ENCODE assay signal across 22 cellular contexts in the genomic region with DNA sequence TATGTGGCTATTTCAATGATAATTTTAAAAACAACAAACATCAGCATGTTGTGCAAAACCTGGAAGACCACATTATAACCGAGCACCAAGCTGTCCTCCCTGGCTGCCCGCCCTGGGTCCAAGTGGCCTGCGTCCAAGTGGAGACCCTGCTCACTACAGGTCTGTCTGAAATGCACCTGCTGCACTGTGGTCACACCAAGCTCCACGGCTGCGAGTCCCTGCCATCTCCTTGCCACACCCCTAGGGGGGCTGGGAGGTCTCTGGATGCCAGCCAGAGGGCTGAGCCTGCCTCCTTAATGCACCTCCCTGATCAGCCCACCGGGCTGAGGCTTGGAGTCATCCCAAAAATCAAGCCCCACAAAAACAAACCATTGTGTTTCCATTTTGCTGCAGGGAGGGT.
A peak's percentile ranks its signal among the peaks of the same experiment; 100 is the strongest.
DNase-seq lines count a peak whose midpoint lies in the region; ATAC-seq, FAIRE-seq and TF ChIP-seq lines count a peak whose summit lies in the region.
"Had no signal": no experiment of that assay in that cellular context is flagged by ENCODE, and none has a peak within 500 bp of the region (broad histone marks: within the 10 kb centered on the region; RNA-seq: fewer than 3 reads in every experiment).

No MANE protein-coding gene starts in this region.

- H3K4me3 ChIP-seq in GM23338 = no peak overlapping the region
- no peak overlapping the region for H3K4me3 ChIP-seq in kidney (ENCODE audit: low read length in 2 of 2)
- H3K4me3 ChIP-seq: MG63 had no signal

- no peak overlapping the region for H3K9ac ChIP-seq in kidney (ENCODE audit: low read length in 2 of 2)

- no peaks in the 10 kb centered on the region; the same call in 2 of the 3 replicates for H3K36me3 Mint-ChIP-seq in GM23338 (ENCODE audit: low read depth)
- H3K36me3 Mint-ChIP-seq in stimulated activated effector memory CD8-positive, alpha-beta T cell treated with anti-CD3 and anti-CD28 coated beads, Interleukin-12 subunit alpha, Interleukin-12 subunit beta, amount 100 ng/mL, for 72 hours = no peaks in the 10 kb centered on the region
- no peaks in the 10 kb centered on the region for H3K36me3 Mint-ChIP-seq in osteocyte (ENCODE audit: unreplicated experiment)
- H3K36me3 Mint-ChIP-seq: IgD-negative memory B cell had no signal

- H3K4me1 Mint-ChIP-seq in GM23338 (peaks cover 47% of the 10 kb centered on the region), osteocyte (ENCODE audit: unreplicated experiment) (peaks cover 4% of the 10 kb centered on the region)
- no peaks in the 10 kb centered on the region for H3K4me1 Mint-ChIP-seq in stimulated activated effector memory CD8-positive, alpha-beta T cell treated with anti-CD3 and anti-CD28 coated beads, Interleukin-12 subunit alpha, Interleukin-12 subunit beta, amount 100 ng/mL, for 72 hours
- H3K4me1 Mint-ChIP-seq: IgD-negative memory B cell had no signal

- H3K27me3 Mint-ChIP-seq in GM23338 (ENCODE audit: insufficient read depth, low read depth, poor library complexity) (peaks cover 4% of the 10 kb centered on the region), osteocyte (ENCODE audit: unreplicated experiment) (peaks cover 23% of the 10 kb centered on the region)

- intact Hi-C loops in kidney (cut with DNase I) = no loop called here

- H3K36me3 ChIP-seq in GM23338 (ENCODE audit: insufficient read depth) = no peaks in the 10 kb centered on the region; the same call in 1 of the 2 replicates
- H3K36me3 ChIP-seq in kidney (ENCODE audit: control insufficient read depth in 1 of 2, insufficient read depth in 2 of 2, low read length in 2 of 2) = no peaks in the 10 kb centered on the region
- H3K36me3 ChIP-seq: MG63 had no signal

- peak overlapping the region; percentile 39; the same call in 1 of the 2 replicates for H3K4me2 ChIP-seq in GM23338

- H2AFZ ChIP-seq in GM23338 = no peak overlapping the region

- no peaks in the 10 kb centered on the region for H3K9me3 ChIP-seq in kidney (ENCODE audit: control insufficient read depth in 1 of 2, low read length in 2 of 2)
- H3K9me3 ChIP-seq: MG63 had no signal

- H3K27ac Mint-ChIP-seq in GM23338 (no peak overlapping the region), osteocyte (ENCODE audit: unreplicated experiment) (no peak overlapping the region)
- no peak overlapping the region for H3K27ac Mint-ChIP-seq in stimulated activated effector memory CD8-positive, alpha-beta T cell treated with anti-CD3 and anti-CD28 coated beads, Interleukin-12 subunit alpha, Interleukin-12 subunit beta, amount 100 ng/mL, for 72 hours
- H3K27ac Mint-ChIP-seq: IgD-negative memory B cell had no signal

- H3K4me1 ChIP-seq in GM23338 (ENCODE audit: insufficient read depth) = peaks cover 43% of the 10 kb centered on the region
- H3K4me1 ChIP-seq in kidney (ENCODE audit: control insufficient read depth in 1 of 2, insufficient read depth in 1 of 2, low read depth in 1 of 2, low read length in 2 of 2) = no peaks in the 10 kb centered on the region

- DNase-seq in DMS79 (lab: John Stamatoyannopoulos, UW) (peak; percentile 26), GM23338 (ENCODE audit: low spot score) (no peak), NCI-H69 (lab: John Stamatoyannopoulos, UW) (peak; percentile 42), kidney (peak; percentile 50), NCI-H526 treated with DMSO at 0.1 percent for 48 hours (lab: John Stamatoyannopoulos, UW) (no peak), osteocyte (ENCODE audit: extremely low spot score, unreplicated experiment) (no peak)
- no peak for DNase-seq in stimulated activated effector memory CD8-positive, alpha-beta T cell treated with anti-CD3 and anti-CD28 coated beads, Interleukin-12 subunit alpha, Interleukin-12 subunit beta, amount 100 ng/mL, for 72 hours (ENCODE audit: low spot score in 2 of 2)
- DNase-seq: ACHN, GF-D8, HCEC 1CT, Karpas-422, MG63, NCI-H1048, NCI-H1694 treated with DMSO at 0.1 percent for 48 hours, NCI-H2107, NCI-H345, NCI-H526, PC-3 had no signal

- H3K9me3 Mint-ChIP-seq in GM23338 (0 out of 3 replicates have a peak, but pooled peaks cover 4% of the 10 kb centered on the region), osteocyte (ENCODE audit: unreplicated experiment) (no peaks in the 10 kb centered on the region)
- no peaks in the 10 kb centered on the region for H3K9me3 Mint-ChIP-seq in stimulated activated effector memory CD8-positive, alpha-beta T cell treated with anti-CD3 and anti-CD28 coated beads, Interleukin-12 subunit alpha, Interleukin-12 subunit beta, amount 100 ng/mL, for 72 hours

- TF ChIP-seq CTCF in GM23338 (conservative IDR thresholded peaks at IDR 0.05; ENCODE audit: low read depth in 2 of 2) (no peak), kidney (IDR thresholded peaks at IDR 0.05; ENCODE audit: borderline replicate concordance, extremely low read depth, insufficient read depth) (no peak), osteocyte (IDR thresholded peaks at IDR 0.05) (no peak)

- no peaks in the 10 kb centered on the region for H4K20me1 ChIP-seq in GM23338 (replicated peaks; ENCODE audit: insufficient read depth)

- H3K79me2 ChIP-seq in GM23338 (replicated peaks; ENCODE audit: insufficient read depth) = no peaks in the 10 kb centered on the region

- H3F3A ChIP-seq in GM23338 (replicated peaks; ENCODE audit: low read depth) = no peaks in the 10 kb centered on the region

- FAIRE-seq in kidney (lab: Jason Lieb, UNC) = no peak

- no peaks in the 10 kb centered on the region for H3K27me3 ChIP-seq in GM23338 (ENCODE audit: insufficient read depth)
- H3K27me3 ChIP-seq: MG63 had no signal

- H3K9me2 ChIP-seq in GM23338 (ENCODE audit: insufficient read depth) = no peaks in the 10 kb centered on the region

- H3K27ac ChIP-seq in GM23338 (ENCODE audit: low read depth) (no peak overlapping the region), kidney (ENCODE audit: low read depth in 2 of 2, low read length in 2 of 2) (no peak overlapping the region)
- H3K27ac ChIP-seq: C4-2B, RWPE1 had no signal

- H3K4me3 Mint-ChIP-seq in GM23338 = no peak overlapping the region
- H3K4me3 Mint-ChIP-seq in stimulated activated effector memory CD8-positive, alpha-beta T cell treated with anti-CD3 and anti-CD28 coated beads, Interleukin-12 subunit alpha, Interleukin-12 subunit beta, amount 100 ng/mL, for 72 hours = no peak overlapping the region
- H3K4me3 Mint-ChIP-seq in osteocyte (ENCODE audit: unreplicated experiment) = no peak overlapping the region
- H3K4me3 Mint-ChIP-seq: IgD-negative memory B cell had no signal

- ATAC-seq in GM23338 (peak; percentile 27), GM18861 (IDR thresholded peaks at IDR 0.05; ENCODE audit: unreplicated experiment) (no peak)
- no peak for ATAC-seq in stimulated activated effector memory CD8-positive, alpha-beta T cell treated with anti-CD3 and anti-CD28 coated beads, Interleukin-12 subunit alpha, Interleukin-12 subunit beta, amount 100 ng/mL, for 72 hours
- ATAC-seq: PC-3 had no signal

TF ChIP-seq in GM23338, 12 proteins besides CTCF, POLR2A, EP300 and RAD21:
- TF ChIP-seq STAT1 (IDR thresholded peaks at IDR 0.05; ENCODE audit: unreplicated experiment) = no peak
- no peak for TF ChIP-seq ZNF331 (CRISPR knock-in tag; IDR thresholded peaks at IDR 0.05; ENCODE audit: low read depth)
- TF ChIP-seq EZH2 (IDR thresholded peaks at IDR 0.05; ENCODE audit: low read depth, unreplicated experiment) = no peak

Comparison
In these comparisons a context has a peak if more than half of its experiments do, and no peak if none do; other contexts are left out.
1. DNase-seq: peak in DMS79 (single experiment), NCI-H69 (single experiment) and kidney (single experiment); none in GM23338 (single experiment), NCI-H526 treated with DMSO at 0.1 percent for 48 hours (single experiment), stimulated activated effector memory CD8-positive, alpha-beta T cell treated with anti-CD3 and anti-CD28 coated beads, Interleukin-12 subunit alpha, Interleukin-12 subunit beta, amount 100 ng/mL, for 72 hours (0 of 2) and osteocyte (single experiment).